1 cellular context compared by ENCODE assay signal in genomic region chr11:65083834-65084597, GRCh38.
TF ChIP-seq lines count a peak whose summit lies in the region.

Gene CDCA5 (minus strand): TSS chr11:65084040. CDS start chr11:65083978, 62 bp downstream.
Gene ZFPL1 (plus strand): TSS chr11:65084222. CDS start chr11:65084699, 477 bp downstream.

TF ChIP-seq in WTC11, 78 proteins besides CTCF, POLR2A, EP300 and RAD21 (continued from another document):
- TF ChIP-seq ZNF281 (CRISPR knock-in tag; IDR thresholded peaks at IDR 0.05) = 0 out of 2 replicates have a peak, but pooled peaks have one; percentile 46
- TF ChIP-seq TEAD4 (CRISPR knock-in tag; IDR thresholded peaks at IDR 0.05) = peak; percentile 62; the same call in 1 of the 2 replicates
- TF ChIP-seq USF2 (CRISPR knock-in tag; IDR thresholded peaks at IDR 0.05) = 0 out of 2 replicates have a peak, but pooled peaks have one; percentile 27
- no peak for TF ChIP-seq ZNF416 (CRISPR knock-in tag; IDR thresholded peaks at IDR 0.05)
- TF ChIP-seq MYBL2 (CRISPR knock-in tag; IDR thresholded peaks at IDR 0.05) = peak; percentile 94
- no peak for TF ChIP-seq NR2C2 (CRISPR knock-in tag; IDR thresholded peaks at IDR 0.05)
- TF ChIP-seq ERG (CRISPR knock-in tag; IDR thresholded peaks at IDR 0.05) = no peak
- TF ChIP-seq TEAD1 (CRISPR knock-in tag; IDR thresholded peaks at IDR 0.05) = peak; percentile 89
- TF ChIP-seq AR (CRISPR knock-in tag; IDR thresholded peaks at IDR 0.05) = no peak
- TF ChIP-seq OVOL2 (CRISPR knock-in tag; IDR thresholded peaks at IDR 0.05; ENCODE audit: borderline replicate concordance) = no peak
- no peak for TF ChIP-seq NR1H2 (CRISPR knock-in tag; IDR thresholded peaks at IDR 0.05)
- TF ChIP-seq FOXP1 (CRISPR knock-in tag; IDR thresholded peaks at IDR 0.05; ENCODE audit: borderline replicate concordance) = peak; percentile 93
- TF ChIP-seq NFYB (CRISPR knock-in tag; conservative IDR thresholded peaks at IDR 0.05; ENCODE audit: low read depth) = no peak
- TF ChIP-seq HMGA2 (CRISPR knock-in tag; IDR thresholded peaks at IDR 0.05) = no peak
- no peak for TF ChIP-seq KAT7 (CRISPR knock-in tag; IDR thresholded peaks at IDR 0.05; ENCODE audit: borderline replicate concordance)
- TF ChIP-seq ZSCAN18 (CRISPR knock-in tag; IDR thresholded peaks at IDR 0.05) = no peak
- TF ChIP-seq ZNF232 (CRISPR knock-in tag; IDR thresholded peaks at IDR 0.05) = 0 out of 2 replicates have a peak, but pooled peaks have one; percentile 18
- TF ChIP-seq CBFB (CRISPR knock-in tag; IDR thresholded peaks at IDR 0.05; ENCODE audit: low read depth) = no peak
- TF ChIP-seq JUN (CRISPR knock-in tag; IDR thresholded peaks at IDR 0.05) = peak; percentile 77
- no peak for TF ChIP-seq EMX1 (CRISPR knock-in tag; IDR thresholded peaks at IDR 0.05)
- peak; percentile 95 for TF ChIP-seq FOXK1 (CRISPR knock-in tag; IDR thresholded peaks at IDR 0.05)
- no peak for TF ChIP-seq RORB (CRISPR knock-in tag; IDR thresholded peaks at IDR 0.05)
- TF ChIP-seq PREB (CRISPR knock-in tag; IDR thresholded peaks at IDR 0.05; ENCODE audit: borderline replicate concordance) = no peak
- no peak; the same call in 1 of the 2 replicates for TF ChIP-seq IRF2 (CRISPR knock-in tag; IDR thresholded peaks at IDR 0.05; ENCODE audit: borderline replicate concordance, low read depth)
- peak; percentile 69; the same call in 1 of the 2 replicates for TF ChIP-seq SMAD4 (CRISPR knock-in tag; IDR thresholded peaks at IDR 0.05)
- no peak for TF ChIP-seq GTF2I (CRISPR knock-in tag; conservative IDR thresholded peaks at IDR 0.05)
- TF ChIP-seq E2F1 (CRISPR knock-in tag; IDR thresholded peaks at IDR 0.05) = no peak
- TF ChIP-seq GABPB1 (CRISPR knock-in tag; IDR thresholded peaks at IDR 0.05) = peak; percentile 80
- TF ChIP-seq SMAD3 (CRISPR knock-in tag; IDR thresholded peaks at IDR 0.05; ENCODE audit: borderline replicate concordance) = no peak
- TF ChIP-seq E2F5 (CRISPR knock-in tag; IDR thresholded peaks at IDR 0.05) = peak; percentile 92
- TF ChIP-seq TCF7 (CRISPR knock-in tag; IDR thresholded peaks at IDR 0.05; ENCODE audit: low read depth) = peak; percentile 68; the same call in 1 of the 2 replicates
- TF ChIP-seq NR3C1 (CRISPR knock-in tag; conservative IDR thresholded peaks at IDR 0.05; ENCODE audit: low read depth) = no peak
- TF ChIP-seq ESRRA (CRISPR knock-in tag; IDR thresholded peaks at IDR 0.05; ENCODE audit: borderline replicate concordance) = no peak
- TF ChIP-seq ZNF671 (CRISPR knock-in tag; IDR thresholded peaks at IDR 0.05) = no peak
- TF ChIP-seq ETV6 (CRISPR knock-in tag; IDR thresholded peaks at IDR 0.05) = peak; percentile 80
- peak; percentile 100 for TF ChIP-seq E2F4 (CRISPR knock-in tag; IDR thresholded peaks at IDR 0.05; ENCODE audit: borderline replicate concordance, low read depth)
- TF ChIP-seq ZNF263 (CRISPR knock-in tag; IDR thresholded peaks at IDR 0.05; ENCODE audit: low read depth) = no peak
- TF ChIP-seq ZMAT4 (CRISPR knock-in tag; IDR thresholded peaks at IDR 0.05) = no peak
- TF ChIP-seq MLX (CRISPR knock-in tag; IDR thresholded peaks at IDR 0.05) = no peak
- peak; percentile 93; the same call in 1 of the 2 replicates for TF ChIP-seq CREB1 (CRISPR knock-in tag; IDR thresholded peaks at IDR 0.05)
- no peak for TF ChIP-seq CDX4 (CRISPR knock-in tag; IDR thresholded peaks at IDR 0.05; ENCODE audit: borderline replicate concordance)
